Comparison of ENCODE assay signal across 8 cellular contexts in the genomic region with DNA sequence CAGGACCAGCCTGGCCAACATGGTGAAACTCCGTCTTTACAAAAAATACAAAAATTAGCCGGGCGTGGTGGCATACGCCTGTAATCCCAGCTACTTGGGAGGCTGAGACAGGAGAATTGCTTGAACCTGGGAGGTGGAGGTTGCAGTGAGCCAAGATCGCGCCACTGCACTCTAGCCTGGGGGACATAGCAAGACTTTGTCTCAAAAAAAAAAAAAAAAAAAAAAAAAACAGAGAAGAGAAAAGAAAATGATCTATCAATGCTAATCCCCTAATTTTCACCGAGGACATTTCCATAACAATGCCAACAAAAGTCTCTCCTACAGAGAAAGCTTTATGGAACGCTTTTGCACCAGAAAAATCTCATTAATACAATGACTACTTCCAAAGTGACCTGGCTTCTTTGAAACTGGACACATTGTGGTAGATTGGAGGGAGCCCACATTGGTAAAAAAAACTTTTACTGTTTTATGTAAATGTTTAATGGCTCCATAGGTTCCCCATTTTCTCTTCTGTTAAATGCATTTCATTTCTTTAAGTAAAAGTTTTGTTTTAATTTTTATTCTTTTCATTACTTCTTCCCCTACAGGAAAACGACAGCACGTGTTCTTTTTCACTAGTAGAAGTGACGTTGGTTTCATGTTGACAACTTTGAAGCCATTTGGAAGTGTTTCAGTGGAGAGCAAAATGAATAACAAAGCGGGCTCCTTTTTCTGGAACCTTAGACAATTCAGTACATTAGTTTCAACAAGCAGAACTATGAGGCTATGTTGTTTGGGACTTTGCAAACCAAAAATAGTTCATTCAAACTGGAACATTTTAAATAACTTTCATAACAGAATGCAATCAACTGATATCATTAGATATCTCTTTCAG. TPM values are rescaled to one million over a fixed set of nuclear protein-coding genes. Genes with fewer than 3 reads are reported as not detected.
DNase-seq lines count a peak whose midpoint lies in the region; FAIRE-seq and TF ChIP-seq lines count a peak whose summit lies in the region.

No MANE protein-coding gene starts in this region.

- peaks cover 2% of the 10 kb centered on the region for H3K27me3 Mint-ChIP-seq in T-helper 2 cell treated with Interferon-gamma antibody and Interleukin-4, amounts not matched to agents 5 μg/mL and 100 μg/mL, for 36 hours (ENCODE audit: low read depth)
- no peaks in the 10 kb centered on the region for H3K27me3 Mint-ChIP-seq in activated naive CD8-positive, alpha-beta T cell treated with anti-CD3 and anti-CD28 coated beads for 36 hours

- FAIRE-seq in kidney (lab: Jason Lieb, UNC), result no peak

- intact Hi-C loops in kidney (cut with DNase I), result no loop called here

- no peaks in the 10 kb centered on the region for H3K9me3 Mint-ChIP-seq in T-helper 2 cell treated with Interferon-gamma antibody and Interleukin-4, amounts not matched to agents 5 μg/mL and 100 μg/mL, for 36 hours
- H3K9me3 Mint-ChIP-seq in activated naive CD8-positive, alpha-beta T cell treated with anti-CD3 and anti-CD28 coated beads for 36 hours, result no peaks in the 10 kb centered on the region

- H3K27ac ChIP-seq in kidney (ENCODE audit: low read depth in 2 of 2, low read length in 2 of 2) (no peak overlapping the region), subcutaneous abdominal adipose tissue (ENCODE audit: low read depth, low read length) (peak overlapping the region; percentile 96)

- H3K4me1 ChIP-seq in kidney (ENCODE audit: control insufficient read depth in 1 of 2, insufficient read depth in 1 of 2, low read depth in 1 of 2, low read length in 2 of 2) (peaks cover 0 to 9% of the 10 kb centered on the region in 2 donors), subcutaneous abdominal adipose tissue (ENCODE audit: control insufficient read depth in 5 of 5, insufficient read depth in 5 of 5, low read length in 5 of 5) (peaks cover 1 to 16% (median 13%) of the 10 kb centered on the region in 5 donors)

- peak overlapping the region; percentile 86 to 98 for H3K9ac ChIP-seq in kidney (ENCODE audit: low read length in 2 of 2)
- peak overlapping the region in 4 of 5 donors; percentile 87 to 98 (median 90) for H3K9ac ChIP-seq in subcutaneous abdominal adipose tissue (ENCODE audit: low read length in 5 of 5)

- peaks cover 20% of the 10 kb centered on the region for H3K4me1 Mint-ChIP-seq in T-helper 2 cell treated with Interferon-gamma antibody and Interleukin-4, amounts not matched to agents 5 μg/mL and 100 μg/mL, for 36 hours (ENCODE audit: low read depth)
- peaks cover 31% of the 10 kb centered on the region for H3K4me1 Mint-ChIP-seq in activated naive CD8-positive, alpha-beta T cell treated with anti-CD3 and anti-CD28 coated beads for 36 hours

- H3K9me3 ChIP-seq in kidney (ENCODE audit: control insufficient read depth in 1 of 2, low read length in 2 of 2) (no peaks in the 10 kb centered on the region), subcutaneous abdominal adipose tissue (ENCODE audit: control insufficient read depth in 5 of 5, low read length in 5 of 5) (no peaks in the 10 kb centered on the region)

- no peak for DNase-seq in T-helper 2 cell treated with Interferon-gamma antibody and Interleukin-4, amounts not matched to agents 5 μg/mL and 100 μg/mL, for 36 hours (ENCODE audit: low spot score)
- DNase-seq in T-helper 2 cell, result no peak
- no peak for DNase-seq in activated naive CD8-positive, alpha-beta T cell treated with anti-CD3 and anti-CD28 coated beads for 36 hours
- DNase-seq in kidney, result no peak
- no peak for DNase-seq in AG08396 (ENCODE audit: low spot score)
- no peak for DNase-seq in HPDE6-E6E7 (ENCODE audit: extremely low spot score)
- DNase-seq in iPS-NIHi7 (ENCODE audit: extremely low spot score), result no peak

- peaks cover 21% of the 10 kb centered on the region for H3K36me3 Mint-ChIP-seq in T-helper 2 cell treated with Interferon-gamma antibody and Interleukin-4, amounts not matched to agents 5 μg/mL and 100 μg/mL, for 36 hours (ENCODE audit: low read depth)
- peaks cover 20% of the 10 kb centered on the region for H3K36me3 Mint-ChIP-seq in activated naive CD8-positive, alpha-beta T cell treated with anti-CD3 and anti-CD28 coated beads for 36 hours

- H3K36me3 ChIP-seq in kidney (ENCODE audit: control insufficient read depth in 1 of 2, insufficient read depth in 2 of 2, low read length in 2 of 2) (peaks cover 3 to 10% of the 10 kb centered on the region in 2 donors), subcutaneous abdominal adipose tissue (ENCODE audit: control insufficient read depth in 5 of 5, insufficient read depth in 5 of 5, low read length in 5 of 5) (peaks cover 8 to 21% (median 17%) of the 10 kb centered on the region in 5 donors)

- peak overlapping the region; percentile 90 for H3K4me3 Mint-ChIP-seq in T-helper 2 cell treated with Interferon-gamma antibody and Interleukin-4, amounts not matched to agents 5 μg/mL and 100 μg/mL, for 36 hours
- peak overlapping the region; percentile 94 for H3K4me3 Mint-ChIP-seq in activated naive CD8-positive, alpha-beta T cell treated with anti-CD3 and anti-CD28 coated beads for 36 hours

- no peak for TF ChIP-seq CTCF in kidney (IDR thresholded peaks at IDR 0.05; ENCODE audit: borderline replicate concordance, extremely low read depth, insufficient read depth)

- H3K27ac Mint-ChIP-seq in T-helper 2 cell treated with Interferon-gamma antibody and Interleukin-4, amounts not matched to agents 5 μg/mL and 100 μg/mL, for 36 hours, result peak overlapping the region; percentile 97
- peak overlapping the region; percentile 97 for H3K27ac Mint-ChIP-seq in activated naive CD8-positive, alpha-beta T cell treated with anti-CD3 and anti-CD28 coated beads for 36 hours

- peak overlapping the region; percentile 88 to 92 for H3K4me3 ChIP-seq in kidney (ENCODE audit: low read length in 2 of 2)
- peak overlapping the region; percentile 81 to 100 (median 93) for H3K4me3 ChIP-seq in subcutaneous abdominal adipose tissue (ENCODE audit: low read depth in 1 of 5, low read length in 5 of 5)

- peaks cover 0 to 6% (median 0%) of the 10 kb centered on the region in 5 donors for H3K27me3 ChIP-seq in subcutaneous abdominal adipose tissue (ENCODE audit: control insufficient read depth in 5 of 5, insufficient read depth in 4 of 5, low read length in 5 of 5)

RNA-seq across cellular contexts. Expression of a gene that starts 0.9 kb away (rescaled TPM):
- 10 to 100 TPM; 44.1 to 44.5 TPM for total RNA-seq in activated naive CD8-positive, alpha-beta T cell treated with anti-CD3 and anti-CD28 coated beads for 36 hours
- 27.0 TPM for total RNA-seq in kidney
- 13.9 TPM for polyA plus RNA-seq in kidney (ENCODE audit: insufficient read depth, low read depth, low replicate concordance)

RNA-seq across cellular contexts. Expression of a gene that starts 1.2 kb away (rescaled TPM):
- 1 to 10 TPM in 1 of 2 experiments, under 1 TPM in 1; 0.90 to 1.1 TPM for total RNA-seq in activated naive CD8-positive, alpha-beta T cell treated with anti-CD3 and anti-CD28 coated beads for 36 hours
- total RNA-seq in kidney, result 8.1 TPM
- 7.1 TPM for polyA plus RNA-seq in kidney (ENCODE audit: insufficient read depth, low read depth, low replicate concordance)

RNA-seq across cellular contexts. Expression of a gene that starts 48.1 kb away (rescaled TPM):
- total RNA-seq in activated naive CD8-positive, alpha-beta T cell treated with anti-CD3 and anti-CD28 coated beads for 36 hours, result not detected
- total RNA-seq in kidney, result not detected
- polyA plus RNA-seq in kidney (ENCODE audit: insufficient read depth, low read depth, low replicate concordance), result not detected
